ENCODE assay signal across 8 cellular contexts in genomic region chr10:451021-451471, GRCh38.
DNase-seq lines count a peak whose midpoint lies in the region; ATAC-seq and TF ChIP-seq lines count a peak whose summit lies in the region.

No MANE protein-coding gene starts in this region.

- H3K4me3 ChIP-seq in mammary epithelial cell (replicated peaks in 1 of 3; ENCODE audit: insufficient read depth in 1 of 3, low read depth in 2 of 3, low read length in 3 of 3) (no peak overlapping the region), suprapubic skin (no peak overlapping the region), colonic mucosa (no peak overlapping the region)

- H3K36me3 ChIP-seq in mammary epithelial cell (ENCODE audit: insufficient read depth, low read length) = no peaks in the 10 kb centered on the region
- H3K36me3 ChIP-seq in suprapubic skin = no peaks in the 10 kb centered on the region
- H3K36me3 ChIP-seq in colonic mucosa = no peaks in the 10 kb centered on the region

- in situ Hi-C loops in GM13977 (cut with MboI; ENCODE audit: low pct_unique_long_range_greater_than_20kb, low sequenced_read_pairs, unreplicated experiment) (no loop called here), mammary epithelial cell (cut with MboI; ENCODE audit: low sequenced_read_pairs in 2 of 2) (no loop called here)

- CTCF ChIA-PET in mammary epithelial cell (lab: Charles Lee; ENCODE audit: low non-redundant PET) = no interaction called here

- H3K9ac ChIP-seq in mammary epithelial cell (ENCODE audit: insufficient read depth, low read length) (no peak overlapping the region), colonic mucosa (ENCODE audit: low read depth in 2 of 2, low read length in 2 of 2) (no peak overlapping the region)

- peaks cover 3% of the 10 kb centered on the region for H3K9me3 Mint-ChIP-seq in T-helper 1 cell treated with Interleukin-12 subunit alpha and Interleukin-12 subunit beta and Interleukin-4 antibody, amounts not matched to agents 30 μg/mL and 1 μg/mL, for 36 hours

- no peak overlapping the region for H3K4me2 ChIP-seq in mammary epithelial cell (ENCODE audit: insufficient read depth, low read depth, low read length)

- H2AFZ ChIP-seq in mammary epithelial cell (ENCODE audit: low read depth, low read length) = no peak overlapping the region

- H3K27me3 Mint-ChIP-seq in T-helper 1 cell treated with Interleukin-12 subunit alpha and Interleukin-12 subunit beta and Interleukin-4 antibody, amounts not matched to agents 30 μg/mL and 1 μg/mL, for 36 hours (ENCODE audit: low read depth) = peaks cover 12% of the 10 kb centered on the region

- WGBS in mammary epithelial cell (ENCODE audit: low coverage, missing lambda C conversion rate) = 88% methylated on average over 8 of the region's 11 CpGs
- WGBS in suprapubic skin = 83% methylated on average over 11 of the region's 11 CpGs

- H3K36me3 Mint-ChIP-seq in T-helper 1 cell treated with Interleukin-12 subunit alpha and Interleukin-12 subunit beta and Interleukin-4 antibody, amounts not matched to agents 30 μg/mL and 1 μg/mL, for 36 hours (ENCODE audit: low read depth) = no peaks in the 10 kb centered on the region

- H3K4me1 Mint-ChIP-seq in T-helper 1 cell treated with Interleukin-12 subunit alpha and Interleukin-12 subunit beta and Interleukin-4 antibody, amounts not matched to agents 30 μg/mL and 1 μg/mL, for 36 hours (ENCODE audit: low read depth) = peaks cover 19% of the 10 kb centered on the region

- H3K9me3 ChIP-seq in mammary epithelial cell (replicated peaks; ENCODE audit: insufficient read depth, low read length) (peaks cover 21% of the 10 kb centered on the region), suprapubic skin (no peaks in the 10 kb centered on the region), colonic mucosa (no peaks in the 10 kb centered on the region)

- no peak for TF ChIP-seq EP300 in suprapubic skin (IDR thresholded peaks at IDR 0.05)

- intact Hi-C loops in mammary epithelial cell (cut with micrococcal nuclease) = no loop called here
- intact Hi-C loops in colonic mucosa (cut with DNase I) = no loop called here

- dilution Hi-C loops in mammary epithelial cell (cut with HindIII; ENCODE audit: low sequenced_read_pairs) = no loop called here

- H3K4me3 Mint-ChIP-seq in T-helper 1 cell treated with Interleukin-12 subunit alpha and Interleukin-12 subunit beta and Interleukin-4 antibody, amounts not matched to agents 30 μg/mL and 1 μg/mL, for 36 hours = no peak overlapping the region

- no peaks in the 10 kb centered on the region for H4K20me1 ChIP-seq in mammary epithelial cell (ENCODE audit: insufficient read depth, low read length)

- BruUV-seq in mammary epithelial cell (replicated peaks; lab: Mats Ljungman, UMichigan) = no TSS peak

- no peaks in the 10 kb centered on the region for H3K79me2 ChIP-seq in mammary epithelial cell (ENCODE audit: insufficient read depth, low read length)

- TF ChIP-seq CTCF in GM13977 (IDR thresholded peaks at IDR 0.05; ENCODE audit: extremely low read depth, insufficient read depth, missing control alignments) (no peak), mammary epithelial cell (conservative IDR thresholded peaks at IDR 0.05 in 1 of 2, IDR thresholded peaks at IDR 0.05 in 1 of 2; ENCODE audit: extremely low read depth in 1 of 2, insufficient read depth in 1 of 2, low read depth in 1 of 2, low read length in 2 of 2) (no peak), suprapubic skin (IDR thresholded peaks at IDR 0.05) (no peak), colonic mucosa (IDR thresholded peaks at IDR 0.05) (no peak)

- H3K4me1 ChIP-seq in mammary epithelial cell (ENCODE audit: insufficient read depth, low read length) (no peaks in the 10 kb centered on the region), suprapubic skin (peaks cover 10% of the 10 kb centered on the region), colonic mucosa (no peaks in the 10 kb centered on the region)

- H3K27ac Mint-ChIP-seq in T-helper 1 cell treated with Interleukin-12 subunit alpha and Interleukin-12 subunit beta and Interleukin-4 antibody, amounts not matched to agents 30 μg/mL and 1 μg/mL, for 36 hours = peak overlapping the region; percentile 65

- no peak for TF ChIP-seq POLR2A in suprapubic skin (IDR thresholded peaks at IDR 0.05)

- peak; percentile 98 for ATAC-seq in HG02852 (IDR thresholded peaks at IDR 0.05; ENCODE audit: unreplicated experiment)

- H3K27me3 ChIP-seq in mammary epithelial cell (ENCODE audit: insufficient read depth, low read length) (no peaks in the 10 kb centered on the region), suprapubic skin (no peaks in the 10 kb centered on the region), colonic mucosa (no peaks in the 10 kb centered on the region)

- DNase-seq in GM13977 (ENCODE audit: low spot score) (peak; percentile 75), mammary epithelial cell (peak; percentile 19), suprapubic skin (ENCODE audit: low spot score in 2 of 2) (no peak), colonic mucosa (no peak), NCI-H345 (lab: John Stamatoyannopoulos, UW) (no peak)
- DNase-seq in stimulated activated CD4-positive, alpha-beta T cell treated with anti-CD3 and anti-CD28 coated beads, TNF-alpha, amount 100 ng/mL, for 1 hour (ENCODE audit: low read depth in 3 of 3, low spot score in 1 of 3) = peak; percentile 33 to 38 (median 37)

- H3K27ac ChIP-seq in mammary epithelial cell (ENCODE audit: insufficient read depth, low read depth, low read length) (no peak overlapping the region), suprapubic skin (no peak overlapping the region), colonic mucosa (no peak overlapping the region)

Comparison
In these comparisons a context has a peak if more than half of its experiments do, and no peak if none do; other contexts are left out.
1. DNase-seq: peak in GM13977 (single experiment), mammary epithelial cell (single experiment) and stimulated activated CD4-positive, alpha-beta T cell treated with anti-CD3 and anti-CD28 coated beads, TNF-alpha, amount 100 ng/mL, for 1 hour (3 of 3); none in suprapubic skin (0 of 2), colonic mucosa (single experiment) and NCI-H345 (single experiment).